ENCODE assay signal across 1 cellular context in the genomic region with DNA sequence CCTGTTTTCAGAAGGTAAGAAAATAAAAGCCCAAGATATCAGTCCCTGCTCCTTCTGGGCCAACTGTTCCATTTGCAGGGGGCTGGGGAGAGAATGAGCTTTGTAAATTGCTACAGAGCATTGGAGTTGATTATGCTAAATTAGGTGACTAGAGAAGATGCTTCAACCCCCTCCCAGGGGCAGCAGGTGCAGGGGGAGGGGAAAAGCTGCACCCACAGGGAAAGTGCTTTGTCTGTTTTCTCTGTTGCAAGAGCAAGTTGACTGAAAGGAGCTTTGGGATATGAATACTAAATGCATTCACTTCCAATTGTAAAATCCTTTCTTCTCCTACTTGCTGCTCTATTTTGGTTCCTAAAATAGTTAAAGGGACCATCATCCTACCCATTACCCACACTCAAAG.
TF ChIP-seq lines count a peak whose summit lies in the region.

No MANE protein-coding gene starts in this region.

TF ChIP-seq in HepG2, 621 proteins besides CTCF, POLR2A, EP300 and RAD21:
- no peak for TF ChIP-seq SNAPC2 (CRISPR knock-in tag; IDR thresholded peaks at IDR 0.05)
- no peak for TF ChIP-seq KLF16 (CRISPR knock-in tag; IDR thresholded peaks at IDR 0.05)
- TF ChIP-seq ZNF773 (CRISPR knock-in tag; IDR thresholded peaks at IDR 0.05; ENCODE audit: borderline replicate concordance) = no peak
- TF ChIP-seq ZNF816 (CRISPR knock-in tag; IDR thresholded peaks at IDR 0.05; ENCODE audit: borderline replicate concordance) = no peak
- no peak for TF ChIP-seq ZNF550 (CRISPR knock-in tag; IDR thresholded peaks at IDR 0.05; ENCODE audit: borderline replicate concordance)
- no peak for TF ChIP-seq SMAD9 (CRISPR knock-in tag; IDR thresholded peaks at IDR 0.05)
- TF ChIP-seq HOXD1 (CRISPR knock-in tag; IDR thresholded peaks at IDR 0.05) = no peak
- no peak for TF ChIP-seq ZNF296 (CRISPR knock-in tag; conservative IDR thresholded peaks at IDR 0.05)
- no peak for TF ChIP-seq ZNF282 (IDR thresholded peaks at IDR 0.05; ENCODE audit: partially characterized antibody)
- TF ChIP-seq ZBTB33 (CRISPR knock-in tag; IDR thresholded peaks at IDR 0.05) = no peak
- no peak for TF ChIP-seq DMAP1 (CRISPR knock-in tag; IDR thresholded peaks at IDR 0.05)
- no peak for TF ChIP-seq HNF4A (CRISPR knock-in tag; IDR thresholded peaks at IDR 0.05)
- TF ChIP-seq TFDP2 (CRISPR knock-in tag; IDR thresholded peaks at IDR 0.05) = no peak
- no peak for TF ChIP-seq ZNF329 (CRISPR knock-in tag; IDR thresholded peaks at IDR 0.05; ENCODE audit: low read depth)
- no peak for TF ChIP-seq FLYWCH1 (CRISPR knock-in tag; IDR thresholded peaks at IDR 0.05)
